Comparison of ENCODE assay signal across 11 cellular contexts in genomic region chr3:162525052-162525451, GRCh38.
DNase-seq lines count a peak whose midpoint lies in the region; ATAC-seq, FAIRE-seq and TF ChIP-seq lines count a peak whose summit lies in the region.
"Had no signal": no experiment of that assay in that cellular context is flagged by ENCODE, and none has a peak within 500 bp of the region (broad histone marks: within the 10 kb centered on the region; RNA-seq: fewer than 3 reads in every experiment).

No MANE protein-coding gene starts in this region.

- no peaks in the 10 kb centered on the region for H3K36me3 ChIP-seq in pancreas

- H3K27me3 Mint-ChIP-seq in glutamatergic neuron (ENCODE audit: unreplicated experiment) = no peaks in the 10 kb centered on the region
- H3K27me3 Mint-ChIP-seq in T-helper 2 cell treated with Interferon-gamma antibody and Interleukin-4, amounts not matched to agents 5 μg/mL and 100 μg/mL, for 36 hours (ENCODE audit: low read depth) = no peaks in the 10 kb centered on the region
- H3K27me3 Mint-ChIP-seq: brain; stimulated activated naive CD8-positive, alpha-beta T cell treated with anti-CD3 and anti-CD28 coated beads, Interleukin-15, amount 100 ng/mL, for 72 hours had no signal

- CTCF ChIA-PET in RWPE1 (lab: Yijun Ruan, JAX) = interaction anchor here (0.6 kb wide), 1 partner anchor 1782 kb away, joined by 3 read pairs; no protein-coding TSS in a partner anchor

- no peak overlapping the region for H3K4me3 ChIP-seq in fibroblast of the aortic adventitia (ENCODE audit: low read depth, low read length)
- no peak overlapping the region for H3K4me3 ChIP-seq in pancreas

- no peaks in the 10 kb centered on the region for H3K4me1 ChIP-seq in pancreas

- FAIRE-seq in pancreas (lab: Jason Lieb, UNC) = no peak

- POLR2A ChIA-PET in RWPE1 (lab: Yijun Ruan, JAX; ENCODE audit: low non-redundant PET) = no interaction called here

- H3K27me3 ChIP-seq in pancreas = no peaks in the 10 kb centered on the region

- no peak overlapping the region for H3K4me3 Mint-ChIP-seq in glutamatergic neuron (ENCODE audit: unreplicated experiment)
- H3K4me3 Mint-ChIP-seq in T-helper 2 cell treated with Interferon-gamma antibody and Interleukin-4, amounts not matched to agents 5 μg/mL and 100 μg/mL, for 36 hours = no peak overlapping the region
- H3K4me3 Mint-ChIP-seq: brain; stimulated activated naive CD8-positive, alpha-beta T cell treated with anti-CD3 and anti-CD28 coated beads, Interleukin-15, amount 100 ng/mL, for 72 hours had no signal

- no peaks in the 10 kb centered on the region for H3K4me1 Mint-ChIP-seq in glutamatergic neuron (ENCODE audit: low read depth, unreplicated experiment)
- no peaks in the 10 kb centered on the region for H3K4me1 Mint-ChIP-seq in T-helper 2 cell treated with Interferon-gamma antibody and Interleukin-4, amounts not matched to agents 5 μg/mL and 100 μg/mL, for 36 hours (ENCODE audit: low read depth)
- H3K4me1 Mint-ChIP-seq: brain; stimulated activated naive CD8-positive, alpha-beta T cell treated with anti-CD3 and anti-CD28 coated beads, Interleukin-15, amount 100 ng/mL, for 72 hours had no signal

- peak; percentile 79 for DNase-seq in AG20443 (ENCODE audit: low spot score)
- DNase-seq in RWPE1 (ENCODE audit: low spot score) = peak; percentile 1
- peak; percentile 94 for DNase-seq in fibroblast of the aortic adventitia (ENCODE audit: low read depth)
- peak in 2 of 6 donors; percentile 7 to 13 for DNase-seq in pancreas
- no peak for DNase-seq in T-helper 9 cell
- no peak for DNase-seq in glutamatergic neuron
- DNase-seq in T-helper 2 cell treated with Interferon-gamma antibody and Interleukin-4, amounts not matched to agents 5 μg/mL and 100 μg/mL, for 36 hours (ENCODE audit: low spot score) = no peak
- DNase-seq: NCI-H1436 treated with DMSO at 0.1 percent for 48 hours; stimulated activated naive CD8-positive, alpha-beta T cell treated with anti-CD3 and anti-CD28 coated beads, Interleukin-15, amount 100 ng/mL, for 72 hours had no signal

- H3K9me3 ChIP-seq in pancreas = no peaks in the 10 kb centered on the region

- H3K27ac ChIP-seq in RWPE1 = no peak overlapping the region
- H3K27ac ChIP-seq in pancreas = no peak overlapping the region

- no peaks in the 10 kb centered on the region for H3K36me3 Mint-ChIP-seq in glutamatergic neuron (ENCODE audit: unreplicated experiment)
- no peaks in the 10 kb centered on the region for H3K36me3 Mint-ChIP-seq in T-helper 2 cell treated with Interferon-gamma antibody and Interleukin-4, amounts not matched to agents 5 μg/mL and 100 μg/mL, for 36 hours (ENCODE audit: low read depth)
- H3K36me3 Mint-ChIP-seq: brain had no signal

- no peaks in the 10 kb centered on the region for H3K9me3 Mint-ChIP-seq in glutamatergic neuron (ENCODE audit: unreplicated experiment)
- H3K9me3 Mint-ChIP-seq in T-helper 2 cell treated with Interferon-gamma antibody and Interleukin-4, amounts not matched to agents 5 μg/mL and 100 μg/mL, for 36 hours = no peaks in the 10 kb centered on the region

- ATAC-seq in pancreas (peak in 3 of 4 donors; percentile 16 to 71 (median 48)), GM21360 (IDR thresholded peaks at IDR 0.05; ENCODE audit: unreplicated experiment) (no peak)
- ATAC-seq: stimulated activated naive CD8-positive, alpha-beta T cell treated with anti-CD3 and anti-CD28 coated beads, Interleukin-15, amount 100 ng/mL, for 72 hours had no signal

- 22 to 40% methylated on average over 2 of the region's 2 CpGs for WGBS in pancreas, 2 donors

- intact Hi-C loops in pancreas (cut with DNase I) = no loop called here

- no peak overlapping the region for H3K27ac Mint-ChIP-seq in glutamatergic neuron (ENCODE audit: unreplicated experiment)
- H3K27ac Mint-ChIP-seq in T-helper 2 cell treated with Interferon-gamma antibody and Interleukin-4, amounts not matched to agents 5 μg/mL and 100 μg/mL, for 36 hours = no peak overlapping the region
- H3K27ac Mint-ChIP-seq: stimulated activated naive CD8-positive, alpha-beta T cell treated with anti-CD3 and anti-CD28 coated beads, Interleukin-15, amount 100 ng/mL, for 72 hours had no signal

- TF ChIP-seq CTCF in RWPE1 (conservative IDR thresholded peaks at IDR 0.05; ENCODE audit: low read depth) (no peak), fibroblast of the aortic adventitia (IDR thresholded peaks at IDR 0.05; ENCODE audit: insufficient read depth, low read length) (no peak), pancreas (IDR thresholded peaks at IDR 0.05) (no peak), glutamatergic neuron (IDR thresholded peaks at IDR 0.05; ENCODE audit: partially characterized antibody, unreplicated experiment) (no peak)

Comparison
In these comparisons a context has a peak if more than half of its experiments do, and no peak if none do; other contexts are left out.
1. DNase-seq: peak in AG20443 (single experiment), RWPE1 (single experiment) and fibroblast of the aortic adventitia (single experiment); none in T-helper 9 cell (single experiment), glutamatergic neuron (single experiment) and T-helper 2 cell treated with Interferon-gamma antibody and Interleukin-4, amounts not matched to agents 5 μg/mL and 100 μg/mL, for 36 hours (single experiment).